ENCODE assay signal across 8 cellular contexts in the genomic region with DNA sequence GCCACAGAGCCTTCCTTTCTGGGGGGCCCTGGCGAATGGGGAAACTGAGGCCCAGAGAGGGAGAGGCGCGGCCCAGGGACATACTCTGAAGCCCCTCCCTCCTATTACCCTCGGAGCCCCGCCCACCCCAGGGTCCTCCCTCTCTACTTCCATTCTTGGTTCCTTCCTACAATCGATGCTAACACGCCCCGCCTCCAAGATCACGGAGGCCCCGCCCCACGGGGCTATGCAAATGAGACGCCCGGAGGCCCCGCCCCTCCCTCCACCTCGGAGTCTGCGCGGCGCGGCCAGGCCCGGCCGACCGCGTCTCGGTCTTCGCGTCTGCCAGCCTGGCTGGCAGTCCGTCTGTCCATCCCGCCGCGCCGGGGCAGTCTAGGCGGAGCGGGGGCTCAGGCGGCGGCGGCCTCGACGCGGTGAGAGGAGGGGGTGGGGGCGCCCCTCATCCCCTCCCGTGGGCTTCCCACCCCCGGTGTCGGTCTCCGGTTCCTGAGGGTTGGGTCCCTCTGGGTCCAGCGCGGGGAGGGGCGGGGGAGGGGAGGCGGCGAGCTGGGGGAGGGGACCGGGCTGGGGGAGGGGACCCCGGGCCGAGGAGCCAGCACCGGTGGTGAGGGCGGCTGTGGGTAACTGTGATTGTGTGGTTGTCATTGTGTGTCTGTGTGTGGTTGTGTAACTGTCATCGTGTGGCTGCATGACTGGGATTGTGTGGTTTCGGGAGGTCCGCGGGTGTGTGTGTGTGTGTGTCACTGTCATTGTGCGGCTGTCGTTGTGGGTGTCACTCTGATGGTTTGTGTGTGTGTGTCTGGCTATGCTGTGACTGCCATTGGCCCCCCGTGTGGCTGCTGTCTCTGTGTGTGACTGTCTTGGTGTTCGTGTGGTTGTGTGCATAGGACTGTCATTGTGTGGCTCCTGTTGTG. TPM values are rescaled to one million over a fixed set of nuclear protein-coding genes. Genes with fewer than 3 reads are reported as not detected.
DNase-seq lines count a peak whose midpoint lies in the region; ATAC-seq and TF ChIP-seq lines count a peak whose summit lies in the region.

A gene with protein sequence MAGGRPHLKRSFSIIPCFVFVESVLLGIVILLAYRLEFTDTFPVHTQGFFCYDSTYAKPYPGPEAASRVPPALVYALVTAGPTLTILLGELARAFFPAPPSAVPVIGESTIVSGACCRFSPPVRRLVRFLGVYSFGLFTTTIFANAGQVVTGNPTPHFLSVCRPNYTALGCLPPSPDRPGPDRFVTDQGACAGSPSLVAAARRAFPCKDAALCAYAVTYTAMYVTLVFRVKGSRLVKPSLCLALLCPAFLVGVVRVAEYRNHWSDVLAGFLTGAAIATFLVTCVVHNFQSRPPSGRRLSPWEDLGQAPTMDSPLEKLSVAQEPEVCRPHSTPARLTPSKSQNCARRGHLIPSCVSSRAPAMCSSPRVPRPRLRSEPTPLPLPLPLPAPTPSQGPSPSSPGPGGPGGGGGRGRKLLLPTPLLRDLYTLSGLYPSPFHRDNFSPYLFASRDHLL (plus strand): TSS at position 273 of the 914 bp plus-strand sequence. CDS start 2,242 bp downstream, outside the sequence.

- H3K4me1 Mint-ChIP-seq in naive thymus-derived CD8-positive, alpha-beta T cell: peaks cover 9 to 21% (median 17%) of the 10 kb centered on the region in 4 donors
- H3K4me1 Mint-ChIP-seq in stimulated activated effector memory CD8-positive, alpha-beta T cell treated with anti-CD3 and anti-CD28 coated beads, Interleukin-12 subunit alpha, Interleukin-12 subunit beta, amount 100 ng/mL, for 72 hours: peaks cover 16% of the 10 kb centered on the region

- DNase-seq in EL (peak; percentile 92), KBM-7 (peak; percentile 89), RWPE1 (ENCODE audit: low spot score) (peak; percentile 91), fibroblast of peridontal ligament (ENCODE audit: extremely low read depth) (peak; percentile 78)
- peak; percentile 70 for DNase-seq in activated T-helper 9 cell treated with anti-CD3 and anti-CD28 coated beads, Interleukin-2, amount 50 U/mL, for 16 hours (ENCODE audit: low read depth)
- DNase-seq in naive thymus-derived CD8-positive, alpha-beta T cell: peak; percentile 58 to 86 (median 75)
- DNase-seq in stimulated activated effector memory CD8-positive, alpha-beta T cell treated with anti-CD3 and anti-CD28 coated beads, Interleukin-12 subunit alpha, Interleukin-12 subunit beta, amount 100 ng/mL, for 72 hours (ENCODE audit: low spot score in 2 of 2): peak; percentile 71 to 88

- TF ChIP-seq CTCF in RWPE1 (conservative IDR thresholded peaks at IDR 0.05; ENCODE audit: low read depth): no peak

- H3K4me3 Mint-ChIP-seq in naive thymus-derived CD8-positive, alpha-beta T cell: peak within 1 kb of the TSS; percentile 66 to 86 (median 77)
- H3K4me3 Mint-ChIP-seq in stimulated activated effector memory CD8-positive, alpha-beta T cell treated with anti-CD3 and anti-CD28 coated beads, Interleukin-12 subunit alpha, Interleukin-12 subunit beta, amount 100 ng/mL, for 72 hours: peak within 1 kb of the TSS; percentile 70

- no peaks in the 10 kb centered on the region for H3K9me3 Mint-ChIP-seq in naive thymus-derived CD8-positive, alpha-beta T cell
- H3K9me3 Mint-ChIP-seq in stimulated activated effector memory CD8-positive, alpha-beta T cell treated with anti-CD3 and anti-CD28 coated beads, Interleukin-12 subunit alpha, Interleukin-12 subunit beta, amount 100 ng/mL, for 72 hours: no peaks in the 10 kb centered on the region

- peak; percentile 96 for ATAC-seq in naive thymus-derived CD8-positive, alpha-beta T cell
- ATAC-seq in stimulated activated effector memory CD8-positive, alpha-beta T cell treated with anti-CD3 and anti-CD28 coated beads, Interleukin-12 subunit alpha, Interleukin-12 subunit beta, amount 100 ng/mL, for 72 hours: peak; percentile 84
- no peak for ATAC-seq in GM18511 (IDR thresholded peaks at IDR 0.05; ENCODE audit: unreplicated experiment)

- H3K27ac ChIP-seq in RWPE1: peak within 1 kb of the TSS; percentile 65

- POLR2A ChIA-PET in RWPE1 (lab: Yijun Ruan, JAX; ENCODE audit: low non-redundant PET): no interaction called here
- POLR2A ChIA-PET in naive thymus-derived CD8-positive, alpha-beta T cell (lab: Charles Lee): no interaction called here

- in situ Hi-C loops in KBM-7 (cut with MboI; ENCODE audit: low pct_unique_long_range_greater_than_20kb, low sequenced_read_pairs): no loop called here

- H3K27ac Mint-ChIP-seq in naive thymus-derived CD8-positive, alpha-beta T cell: peak within 1 kb of the TSS in 7 of 10 donors; percentile 3 to 75 (median 47)
- H3K27ac Mint-ChIP-seq in stimulated activated effector memory CD8-positive, alpha-beta T cell treated with anti-CD3 and anti-CD28 coated beads, Interleukin-12 subunit alpha, Interleukin-12 subunit beta, amount 100 ng/mL, for 72 hours: peak within 1 kb of the TSS; percentile 53

- CTCF ChIA-PET in RWPE1 (lab: Yijun Ruan, JAX): no interaction called here

- H3K36me3 Mint-ChIP-seq in naive thymus-derived CD8-positive, alpha-beta T cell: no peaks in the 10 kb centered on the region
- H3K36me3 Mint-ChIP-seq in stimulated activated effector memory CD8-positive, alpha-beta T cell treated with anti-CD3 and anti-CD28 coated beads, Interleukin-12 subunit alpha, Interleukin-12 subunit beta, amount 100 ng/mL, for 72 hours: no peaks in the 10 kb centered on the region

- H3K27me3 Mint-ChIP-seq in naive thymus-derived CD8-positive, alpha-beta T cell: peaks cover 4 to 17% (median 15%) of the 10 kb centered on the region in 5 donors

RNA-seq across cellular contexts. Expression of the gene that starts here (rescaled TPM):
- total RNA-seq in naive thymus-derived CD8-positive, alpha-beta T cell: 1 to 10 TPM; 8.4 to 8.7 TPM
- polyA plus RNA-seq in naive thymus-derived CD8-positive, alpha-beta T cell: under 1 TPM; 0.22 to 0.33 (median 0.30) TPM
